39 cellular contexts compared by ENCODE assay signal in the genomic region with DNA sequence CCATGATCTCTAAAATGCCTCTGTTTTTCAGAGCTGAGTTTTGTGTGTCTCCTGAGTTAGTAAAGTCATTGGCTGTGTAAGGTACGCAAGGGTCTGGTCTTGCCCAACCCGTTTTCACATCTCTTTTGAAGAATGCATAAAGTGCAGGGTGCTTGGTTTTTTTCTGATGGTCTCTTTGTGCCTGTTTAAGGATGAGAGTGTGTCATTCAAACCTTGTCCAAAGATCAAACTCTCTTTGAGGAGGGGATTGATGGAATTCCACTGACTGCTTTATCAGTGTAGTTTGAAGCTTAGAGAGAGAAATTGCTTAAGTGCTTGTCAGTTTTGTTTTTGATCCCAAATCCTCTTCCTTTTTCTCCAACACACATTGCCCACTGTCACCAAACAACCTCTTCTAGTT. TPM values are rescaled to one million over a fixed set of nuclear protein-coding genes. Genes with fewer than 3 reads are reported as not detected.
"Had no signal": no experiment of that assay in that cellular context is flagged by ENCODE, and none has a peak within 500 bp of the region (broad histone marks: within the 10 kb centered on the region; RNA-seq: fewer than 3 reads in every experiment).

No MANE protein-coding gene starts in this region.

- H3K27me3 ChIP-seq: MG63 had no signal

- H3K36me3 ChIP-seq: MG63 had no signal

- DNase-seq: Karpas-422, Kasumi-1, MG63, MM.1S, MV-4-11, NCI-H1048, NCI-H1092, NCI-H1092 treated with DMSO at 0.1 percent for 48 hours, NCI-H1105, NCI-H1105 treated with DMSO at 0.1 percent for 48 hours, NCI-H1417, NCI-H1417 treated with DMSO at 0.1 percent for 48 hours, NCI-H1436, NCI-H1436 treated with DMSO at 0.1 percent for 48 hours, NCI-H146, NCI-H1694, NCI-H1694 treated with DMSO at 0.1 percent for 48 hours, NCI-H187, NCI-H187 treated with DMSO at 0.1 percent for 48 hours, NCI-H1930, NCI-H2029, NCI-H2029 treated with DMSO at 0.1 percent for 48 hours, NCI-H2081, NCI-H2081 treated with DMSO at 0.1 percent for 48 hours, NCI-H2107, NCI-H2171, NCI-H2171 treated with DMSO at 0.1 percent for 48 hours, NCI-H2227 treated with DMSO at 0.1 percent for 48 hours, NCI-H226, NCI-H345, NCI-H446, NCI-H446 treated with DMSO at 0.1 percent for 48 hours, NCI-H510A, NCI-H510A treated with DMSO at 0.1 percent for 48 hours, NCI-H524 had no signal

- H3K4me3 ChIP-seq: MG63 had no signal

- H3K9me3 ChIP-seq: MG63 had no signal

RNA-seq across cellular contexts. Expression of gene C8B, which starts 20.0 kb away (rescaled TPM):
- total RNA-seq: LHCN-M2, M059J, MCF 10A, NCI-H460 had no signal
